ENCODE assay signal across 8 cellular contexts in genomic region chr12:31362759-31363415, GRCh38. TPM values are rescaled to one million over a fixed set of nuclear protein-coding genes. Genes with fewer than 3 reads are reported as not detected.
DNase-seq lines count a peak whose midpoint lies in the region; ATAC-seq, FAIRE-seq and TF ChIP-seq lines count a peak whose summit lies in the region.

No MANE protein-coding gene starts in this region.

- H3K4me3 ChIP-seq in mucosa of rectum (ENCODE audit: low read length in 2 of 2): peak overlapping the region; percentile 55 to 58

- peak; percentile 86 for ATAC-seq in GM19023 (IDR thresholded peaks at IDR 0.05; ENCODE audit: unreplicated experiment)
- peak; percentile 74 for ATAC-seq in HG03066 (IDR thresholded peaks at IDR 0.05; ENCODE audit: low read depth, unreplicated experiment)
- peak; percentile 83 for ATAC-seq in activated T-helper 17 cell treated with anti-CD3 and anti-CD28 coated beads, Interleukin-2, amount 50 U/mL, for 72 hours (replicated peaks)

- no peaks in the 10 kb centered on the region for H3K36me3 ChIP-seq in mucosa of rectum (ENCODE audit: control insufficient read depth in 2 of 2, insufficient read depth in 2 of 2, low read length in 2 of 2)

- peak overlapping the region; percentile 64 for H3K4me3 Mint-ChIP-seq in activated T-helper 17 cell treated with anti-CD3 and anti-CD28 coated beads, Interleukin-2, amount 50 U/mL, for 72 hours

- no peak for DNase-seq in D721Med (ENCODE audit: insufficient read length, low spot score)
- peak; percentile 27 to 59 for DNase-seq in NCI-H526 (lab: John Stamatoyannopoulos, UW)
- DNase-seq in cortex of kidney (lab: John Stamatoyannopoulos, UW): no peak
- no peak for DNase-seq in AG08395 (ENCODE audit: low spot score)

- H3K4me1 ChIP-seq in mucosa of rectum (ENCODE audit: control insufficient read depth in 2 of 2, insufficient read depth in 2 of 2, low read length in 2 of 2): peaks cover 18 to 24% of the 10 kb centered on the region in 2 donors

- no peaks in the 10 kb centered on the region for H3K36me3 Mint-ChIP-seq in activated T-helper 17 cell treated with anti-CD3 and anti-CD28 coated beads, Interleukin-2, amount 50 U/mL, for 72 hours (ENCODE audit: low read depth)

- H3K27me3 ChIP-seq in mucosa of rectum (ENCODE audit: control insufficient read depth in 2 of 2, insufficient read depth in 2 of 2, low read length in 2 of 2): no peaks in the 10 kb centered on the region

- H3K9me3 ChIP-seq in mucosa of rectum (ENCODE audit: control insufficient read depth in 2 of 2, low read length in 2 of 2): no peaks in the 10 kb centered on the region

- H3K27ac Mint-ChIP-seq in activated T-helper 17 cell treated with anti-CD3 and anti-CD28 coated beads, Interleukin-2, amount 50 U/mL, for 72 hours: peak overlapping the region; percentile 70

- H3K9ac ChIP-seq in mucosa of rectum (ENCODE audit: low read depth in 1 of 2, low read length in 2 of 2): peak overlapping the region; percentile 20 to 69

- peaks cover 12% of the 10 kb centered on the region for H3K4me1 Mint-ChIP-seq in activated T-helper 17 cell treated with anti-CD3 and anti-CD28 coated beads, Interleukin-2, amount 50 U/mL, for 72 hours

- peak; percentile 20 for TF ChIP-seq CTCF in D721Med (IDR thresholded peaks at IDR 0.05; ENCODE audit: insufficient read depth, missing control alignments)

- FAIRE-seq in D721Med (lab: Jason Lieb, UNC): no peak

- peak overlapping the region; percentile 82 to 84 for H3K27ac ChIP-seq in mucosa of rectum (ENCODE audit: low read depth in 2 of 2, low read length in 2 of 2)

- H3K27me3 Mint-ChIP-seq in activated T-helper 17 cell treated with anti-CD3 and anti-CD28 coated beads, Interleukin-2, amount 50 U/mL, for 72 hours: peaks cover 3% of the 10 kb centered on the region

- H3K9me3 Mint-ChIP-seq in activated T-helper 17 cell treated with anti-CD3 and anti-CD28 coated beads, Interleukin-2, amount 50 U/mL, for 72 hours: no peaks in the 10 kb centered on the region

RNA-seq across cellular contexts. Expression of gene SINHCAF, which starts 36.9 kb away (rescaled TPM):
- 100 to 1,000 TPM; 160 to 222 TPM for total RNA-seq in activated T-helper 17 cell treated with anti-CD3 and anti-CD28 coated beads, Interleukin-2, amount 50 U/mL, for 72 hours

Comparison
In these comparisons a context has a peak if more than half of its experiments do, and no peak if none do; other contexts are left out.
1. DNase-seq: peak in NCI-H526 (2 of 2); none in D721Med (single experiment), cortex of kidney (single experiment) and AG08395 (single experiment).
2. Peak in every context shown above with its lines, with median percentiles within 50 percentile points of each other: ATAC-seq.